Comparison of ENCODE assay signal across 1 cellular context in the genomic region with DNA sequence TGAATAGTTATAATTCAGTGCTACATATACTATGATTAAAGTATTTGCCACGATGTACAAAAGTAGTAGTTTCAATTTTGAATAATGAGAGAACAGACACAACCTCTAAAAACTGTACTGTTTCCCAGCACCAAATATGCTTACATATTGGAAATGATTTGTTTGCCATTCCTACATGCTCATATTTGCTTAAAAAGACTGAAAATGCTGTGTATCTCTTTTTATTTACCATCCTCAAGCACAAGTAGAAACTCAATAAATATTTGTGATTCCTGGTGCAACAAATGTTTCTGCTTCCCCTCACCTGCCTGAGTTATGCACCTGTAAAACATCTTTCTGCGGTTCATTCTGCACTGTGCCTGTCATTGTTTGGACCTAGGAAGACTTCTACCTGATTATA.
TF ChIP-seq lines count a peak whose summit lies in the region.

No MANE protein-coding gene starts in this region.

TF ChIP-seq in HepG2, 621 proteins besides CTCF, POLR2A, EP300 and RAD21 (continued from another document):
- TF ChIP-seq SRSF4 (IDR thresholded peaks at IDR 0.05; ENCODE audit: low read depth, low read length, poor library complexity, severe bottlenecking) (no peak), RARA (CRISPR knock-in tag; IDR thresholded peaks at IDR 0.05) (0 out of 2 replicates have a peak, but pooled peaks have one; percentile 38), ZNF792 (CRISPR knock-in tag; IDR thresholded peaks at IDR 0.05) (no peak), GTF2F1 (IDR thresholded peaks at IDR 0.05; ENCODE audit: low read length) (no peak), ZNF577 (CRISPR knock-in tag; IDR thresholded peaks at IDR 0.05; ENCODE audit: borderline replicate concordance, low read depth) (no peak), ZBTB8A (CRISPR knock-in tag; IDR thresholded peaks at IDR 0.05; ENCODE audit: borderline replicate concordance, low read depth) (no peak), AGO1 (IDR thresholded peaks at IDR 0.05; ENCODE audit: low read depth, low read length, poor library complexity, severe bottlenecking) (no peak), TSC22D2 (CRISPR knock-in tag; IDR thresholded peaks at IDR 0.05; ENCODE audit: borderline replicate concordance) (no peak), HCFC1 (IDR thresholded peaks at IDR 0.05; ENCODE audit: low read depth, low read length) (no peak), DDIT3 (CRISPR knock-in tag; IDR thresholded peaks at IDR 0.05) (no peak), ZNF567 (CRISPR knock-in tag; IDR thresholded peaks at IDR 0.05; ENCODE audit: borderline replicate concordance) (no peak), ZNF790 (CRISPR knock-in tag; IDR thresholded peaks at IDR 0.05; ENCODE audit: borderline replicate concordance) (no peak), ZNF768 (CRISPR knock-in tag; IDR thresholded peaks at IDR 0.05) (no peak), NAIF1 (CRISPR knock-in tag; IDR thresholded peaks at IDR 0.05; ENCODE audit: borderline replicate concordance) (no peak), NFE2L2 (IDR thresholded peaks at IDR 0.05; ENCODE audit: low read length) (no peak)
- TF ChIP-seq, protein P1, sequence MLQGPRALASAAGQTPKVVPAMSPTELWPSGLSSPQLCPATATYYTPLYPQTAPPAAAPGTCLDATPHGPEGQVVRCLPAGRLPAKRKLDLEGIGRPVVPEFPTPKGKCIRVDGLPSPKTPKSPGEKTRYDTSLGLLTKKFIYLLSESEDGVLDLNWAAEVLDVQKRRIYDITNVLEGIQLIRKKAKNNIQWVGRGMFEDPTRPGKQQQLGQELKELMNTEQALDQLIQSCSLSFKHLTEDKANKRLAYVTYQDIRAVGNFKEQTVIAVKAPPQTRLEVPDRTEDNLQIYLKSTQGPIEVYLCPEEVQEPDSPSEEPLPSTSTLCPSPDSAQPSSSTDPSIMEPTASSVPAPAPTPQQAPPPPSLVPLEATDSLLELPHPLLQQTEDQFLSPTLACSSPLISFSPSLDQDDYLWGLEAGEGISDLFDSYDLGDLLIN (CRISPR knock-in tag; IDR thresholded peaks at IDR 0.05; ENCODE audit: borderline replicate concordance) = no peak
- TF ChIP-seq, protein P2, sequence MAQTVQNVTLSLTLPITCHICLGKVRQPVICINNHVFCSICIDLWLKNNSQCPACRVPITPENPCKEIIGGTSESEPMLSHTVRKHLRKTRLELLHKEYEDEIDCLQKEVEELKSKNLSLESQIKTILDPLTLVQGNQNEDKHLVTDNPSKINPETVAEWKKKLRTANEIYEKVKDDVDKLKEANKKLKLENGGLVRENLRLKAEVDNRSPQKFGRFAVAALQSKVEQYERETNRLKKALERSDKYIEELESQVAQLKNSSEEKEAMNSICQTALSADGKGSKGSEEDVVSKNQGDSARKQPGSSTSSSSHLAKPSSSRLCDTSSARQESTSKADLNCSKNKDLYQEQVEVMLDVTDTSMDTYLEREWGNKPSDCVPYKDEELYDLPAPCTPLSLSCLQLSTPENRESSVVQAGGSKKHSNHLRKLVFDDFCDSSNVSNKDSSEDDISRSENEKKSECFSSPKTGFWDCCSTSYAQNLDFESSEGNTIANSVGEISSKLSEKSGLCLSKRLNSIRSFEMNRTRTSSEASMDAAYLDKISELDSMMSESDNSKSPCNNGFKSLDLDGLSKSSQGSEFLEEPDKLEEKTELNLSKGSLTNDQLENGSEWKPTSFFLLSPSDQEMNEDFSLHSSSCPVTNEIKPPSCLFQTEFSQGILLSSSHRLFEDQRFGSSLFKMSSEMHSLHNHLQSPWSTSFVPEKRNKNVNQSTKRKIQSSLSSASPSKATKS (CRISPR knock-in tag; IDR thresholded peaks at IDR 0.05) = no peak
- TF ChIP-seq, protein P3, sequence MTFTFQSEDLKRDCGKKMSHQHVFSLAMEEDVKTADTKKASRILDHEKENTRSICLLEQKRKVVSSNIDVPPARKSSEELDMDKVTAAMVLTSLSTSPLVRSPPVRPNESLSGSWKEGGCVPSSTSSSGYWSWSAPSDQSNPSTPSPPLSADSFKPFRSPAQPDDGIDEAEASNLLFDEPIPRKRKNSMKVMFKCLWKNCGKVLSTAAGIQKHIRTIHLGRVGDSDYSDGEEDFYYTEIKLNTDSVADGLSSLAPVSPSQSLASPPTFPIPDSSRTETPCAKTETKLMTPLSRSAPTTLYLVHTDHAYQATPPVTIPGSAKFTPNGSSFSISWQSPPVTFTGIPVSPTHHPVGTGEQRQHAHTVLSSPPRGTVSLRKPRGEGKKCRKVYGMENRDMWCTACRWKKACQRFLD (CRISPR knock-in tag; IDR thresholded peaks at IDR 0.05; ENCODE audit: borderline replicate concordance) = no peak
- TF ChIP-seq, protein P4, sequence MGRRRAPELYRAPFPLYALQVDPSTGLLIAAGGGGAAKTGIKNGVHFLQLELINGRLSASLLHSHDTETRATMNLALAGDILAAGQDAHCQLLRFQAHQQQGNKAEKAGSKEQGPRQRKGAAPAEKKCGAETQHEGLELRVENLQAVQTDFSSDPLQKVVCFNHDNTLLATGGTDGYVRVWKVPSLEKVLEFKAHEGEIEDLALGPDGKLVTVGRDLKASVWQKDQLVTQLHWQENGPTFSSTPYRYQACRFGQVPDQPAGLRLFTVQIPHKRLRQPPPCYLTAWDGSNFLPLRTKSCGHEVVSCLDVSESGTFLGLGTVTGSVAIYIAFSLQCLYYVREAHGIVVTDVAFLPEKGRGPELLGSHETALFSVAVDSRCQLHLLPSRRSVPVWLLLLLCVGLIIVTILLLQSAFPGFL (CRISPR knock-in tag; IDR thresholded peaks at IDR 0.05) = no peak
- TF ChIP-seq, protein P5, sequence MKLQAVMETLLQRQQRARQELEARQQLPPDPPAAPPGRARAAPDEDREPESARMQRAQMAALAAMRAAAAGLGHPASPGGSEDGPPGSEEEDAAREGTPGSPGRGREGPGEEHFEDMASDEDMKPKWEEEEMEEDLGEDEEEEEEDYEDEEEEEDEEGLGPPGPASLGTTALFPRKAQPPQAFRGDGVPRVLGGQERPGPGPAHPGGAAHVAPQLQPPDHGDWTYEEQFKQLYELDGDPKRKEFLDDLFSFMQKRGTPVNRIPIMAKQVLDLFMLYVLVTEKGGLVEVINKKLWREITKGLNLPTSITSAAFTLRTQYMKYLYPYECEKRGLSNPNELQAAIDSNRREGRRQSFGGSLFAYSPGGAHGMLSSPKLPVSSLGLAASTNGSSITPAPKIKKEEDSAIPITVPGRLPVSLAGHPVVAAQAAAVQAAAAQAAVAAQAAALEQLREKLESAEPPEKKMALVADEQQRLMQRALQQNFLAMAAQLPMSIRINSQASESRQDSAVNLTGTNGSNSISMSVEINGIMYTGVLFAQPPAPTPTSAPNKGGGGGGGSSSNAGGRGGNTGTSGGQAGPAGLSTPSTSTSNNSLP (IDR thresholded peaks at IDR 0.05; ENCODE audit: low read depth, low read length) = no peak
